In the genomic region with DNA sequence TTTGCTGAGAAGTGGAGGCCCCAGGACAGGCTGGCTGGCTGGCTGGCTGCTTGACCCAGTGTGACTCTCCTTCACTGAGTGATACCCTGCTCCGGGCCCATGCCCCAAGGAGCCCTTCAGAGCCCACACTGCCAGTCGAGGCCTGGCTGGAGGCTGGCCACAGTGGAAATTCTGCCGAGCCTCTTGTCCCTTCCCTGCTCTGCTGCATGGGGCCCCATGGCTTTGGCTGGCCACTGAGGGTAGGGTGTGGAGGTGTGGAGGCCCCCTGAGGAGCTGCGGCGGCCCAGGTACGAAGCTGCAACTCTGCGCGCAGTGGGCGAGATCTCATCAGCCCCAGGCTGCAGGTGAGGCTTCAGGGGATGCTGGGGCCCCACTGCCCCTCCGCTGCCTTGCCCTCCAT, we compare ENCODE assay signal across 23 cellular contexts. TPM values are rescaled to one million over a fixed set of nuclear protein-coding genes. Genes with fewer than 3 reads are reported as not detected.
"Had no signal": no experiment of that assay in that cellular context is flagged by ENCODE, and none has a peak within 500 bp of the region (broad histone marks: within the 10 kb centered on the region; RNA-seq: fewer than 3 reads in every experiment).

No MANE protein-coding gene starts in this region.

- H3K36me3 ChIP-seq: SJCRH30 had no signal

- H3K27ac ChIP-seq: KMS-11, RWPE1, SJCRH30 had no signal

- H3K4me3 ChIP-seq: K562, SJCRH30 had no signal

- DNase-seq: Kasumi-1, MM.1S, NCI-H1092 treated with DMSO at 0.1 percent for 48 hours, NCI-H1436, NCI-H187, NCI-H2029, NCI-H2081 treated with DMSO at 0.1 percent for 48 hours, NCI-H2171, NCI-H226, NCI-H446, NCI-H510A, NCI-H524 treated with DMSO at 0.1 percent for 48 hours, NCI-H69, NCI-H774, PC-3, SHP77 treated with DMSO at 0.1 percent for 48 hours, SJCRH30 had no signal

- H3K27ac Mint-ChIP-seq: IgD-negative memory B cell had no signal

- H3K4me2 ChIP-seq: KMS-11 had no signal

- ATAC-seq: K562, Panc1, PC-3, SK-N-SH treated with all-trans-retinoic acid at 6 μM for 48 hours had no signal

- H3K4me3 Mint-ChIP-seq: IgD-negative memory B cell had no signal

- H3K27me3 Mint-ChIP-seq: IgD-negative memory B cell had no signal

- H3K27me3 ChIP-seq: SJCRH30 had no signal

- H3K9me3 Mint-ChIP-seq: IgD-negative memory B cell had no signal

- H3K9me3 ChIP-seq: SJCRH30 had no signal

RNA-seq across cellular contexts. Expression of gene HMOX1, which starts 33.4 kb away (rescaled TPM):
- total RNA-seq: K562 had no signal
